23 cellular contexts compared by ENCODE assay signal in genomic region chr3:124442463-124442862, GRCh38.
DNase-seq lines count a peak whose midpoint lies in the region; ATAC-seq and TF ChIP-seq lines count a peak whose summit lies in the region.
"Had no signal": no experiment of that assay in that cellular context is flagged by ENCODE, and none has a peak within 500 bp of the region (broad histone marks: within the 10 kb centered on the region; RNA-seq: fewer than 3 reads in every experiment).

No MANE protein-coding gene starts in this region.

- H3K27ac ChIP-seq in angular gyrus (ENCODE audit: low read depth, low read length), result peak overlapping the region; percentile 53
- H3K27ac ChIP-seq: KMS-11, SJSA1 had no signal

- no peak overlapping the region for H3K4me3 ChIP-seq in fibroblast of mammary gland (ENCODE audit: control insufficient read depth, low read depth, low read length)
- H3K4me3 ChIP-seq: SJSA1 had no signal

- no peak for ATAC-seq in GM21526 (IDR thresholded peaks at IDR 0.05; ENCODE audit: low FRiP score, unreplicated experiment)

- no peak for TF ChIP-seq CTCF in fibroblast of mammary gland (conservative IDR thresholded peaks at IDR 0.05; ENCODE audit: control insufficient read depth, insufficient read depth, low read depth, low read length)

- DNase-seq in ELR (ENCODE audit: low read depth), result peak; percentile 13
- peak; percentile 37 for DNase-seq in HT1080 (ENCODE audit: low read depth)
- DNase-seq in fibroblast of mammary gland (ENCODE audit: low read depth), result peak; percentile 3
- DNase-seq in NCI-H1694 (lab: John Stamatoyannopoulos, UW), result no peak
- DNase-seq in stimulated activated CD4-positive, alpha-beta T cell treated with anti-CD3 and anti-CD28 coated beads, Interleukin-4, amount 100 ng/mL, for 4 hours, result no peak
- DNase-seq: C1 segment of cervical spinal cord; CD4-positive, alpha-beta memory T cell; COR-L47; DMS53; GDM1; H9; NCI-H1092 treated with DMSO at 0.1 percent for 48 hours; NCI-H1436; NCI-H187 treated with DMSO at 0.1 percent for 48 hours; NCI-H2171 treated with DMSO at 0.1 percent for 48 hours; NCI-H524 treated with DMSO at 0.1 percent for 48 hours; NCI-H774; Right ventricle myocardium superior; RPMI8226 had no signal

Comparison
In these comparisons a context has a peak if more than half of its experiments do, and no peak if none do; other contexts are left out.
1. DNase-seq: peak in ELR (single experiment), HT1080 (single experiment) and fibroblast of mammary gland (single experiment); none in NCI-H1694 (single experiment) and stimulated activated CD4-positive, alpha-beta T cell treated with anti-CD3 and anti-CD28 coated beads, Interleukin-4, amount 100 ng/mL, for 4 hours (0 of 2).